ENCODE assay signal across 8 cellular contexts in genomic region chr14:104799657-104800599, GRCh38. TPM values are rescaled to one million over a fixed set of nuclear protein-coding genes. Genes with fewer than 3 reads are reported as not detected.
DNase-seq lines count a peak whose midpoint lies in the region; ATAC-seq and TF ChIP-seq lines count a peak whose summit lies in the region.

No MANE protein-coding gene starts in this region.

- H3K27ac Mint-ChIP-seq in activated naive CD8-positive, alpha-beta T cell treated with anti-CD3 and anti-CD28 coated beads, Interleukin-2, amount 10 ng/mL, durations not matched to agents 7 days and 5 days = peak overlapping the region; percentile 26

- peak overlapping the region; percentile 63 for H3K4me3 Mint-ChIP-seq in activated naive CD8-positive, alpha-beta T cell treated with anti-CD3 and anti-CD28 coated beads, Interleukin-2, amount 10 ng/mL, durations not matched to agents 7 days and 5 days

- H3K36me3 ChIP-seq in upper lobe of left lung = no peaks in the 10 kb centered on the region

- peaks cover 51 to 65% (median 58%) of the 10 kb centered on the region in 4 donors for H3K4me1 ChIP-seq in upper lobe of left lung

- peak in 1 of 4 donors; percentile 54 for TF ChIP-seq EP300 in upper lobe of left lung (IDR thresholded peaks at IDR 0.05)

- peak; percentile 40 to 59 (median 56) for TF ChIP-seq CTCF in upper lobe of left lung (IDR thresholded peaks at IDR 0.05)

- intact Hi-C loops in cardiac septum (cut with DNase I) (no loop called here), posterior vena cava (cut with DNase I) (no loop called here)

- 23 to 27% methylated on average over 18 to 32 of the region's 68 CpGs for WGBS in upper lobe of left lung, 2 donors

- H3K36me3 Mint-ChIP-seq in activated naive CD8-positive, alpha-beta T cell treated with anti-CD3 and anti-CD28 coated beads, Interleukin-2, amount 10 ng/mL, durations not matched to agents 7 days and 5 days = no peaks in the 10 kb centered on the region

- peak overlapping the region; percentile 87 to 98 (median 96) for H3K27ac ChIP-seq in upper lobe of left lung

- peaks cover 15% of the 10 kb centered on the region for H3K4me1 Mint-ChIP-seq in activated naive CD8-positive, alpha-beta T cell treated with anti-CD3 and anti-CD28 coated beads, Interleukin-2, amount 10 ng/mL, durations not matched to agents 7 days and 5 days

- ATAC-seq in HG03432 (IDR thresholded peaks at IDR 0.05; ENCODE audit: unreplicated experiment) (peak; percentile 49), upper lobe of left lung (ENCODE audit: low FRiP score in 2 of 2) (peak; percentile 82 to 90)
- peak; percentile 74 for ATAC-seq in activated naive CD8-positive, alpha-beta T cell treated with anti-CD3 and anti-CD28 coated beads, Interleukin-2, amount 10 ng/mL, durations not matched to agents 7 days and 5 days (ENCODE audit: low read depth)

- H3K4me3 ChIP-seq in upper lobe of left lung = peak overlapping the region; percentile 14 to 89 (median 76)

- no peaks in the 10 kb centered on the region for H3K9me3 Mint-ChIP-seq in activated naive CD8-positive, alpha-beta T cell treated with anti-CD3 and anti-CD28 coated beads, Interleukin-2, amount 10 ng/mL, durations not matched to agents 7 days and 5 days

- peaks cover 6% of the 10 kb centered on the region for H3K27me3 Mint-ChIP-seq in activated naive CD8-positive, alpha-beta T cell treated with anti-CD3 and anti-CD28 coated beads, Interleukin-2, amount 10 ng/mL, durations not matched to agents 7 days and 5 days

- POLR2A ChIA-PET in activated naive CD8-positive, alpha-beta T cell treated with anti-CD3 and anti-CD28 coated beads, Interleukin-2, amount 10 ng/mL, durations not matched to agents 7 days and 5 days (lab: Charles Lee) = interaction anchor here (0.6 to 1.7 kb wide), 9 partner anchors 13 to 501 kb away, joined by 3 to 7 read pairs (median 3); partner anchors contain the start of gene BRF1

- no peaks in the 10 kb centered on the region for H3K27me3 ChIP-seq in upper lobe of left lung

- DNase-seq in SIG-M5 treated with dmso at 0.1 percent for 504 hours (lab: John Stamatoyannopoulos, UW; ENCODE audit: unreplicated experiment) (peak; percentile 60), SIG-M5 (lab: John Stamatoyannopoulos, UW) (no peak), SKM-1 treated with dmso at 0.1 percent for 144 hours (lab: John Stamatoyannopoulos, UW; ENCODE audit: unreplicated experiment) (peak; percentile 6), cardiac septum (ENCODE audit: low spot score) (peak; percentile 91), posterior vena cava (ENCODE audit: low spot score) (peak; percentile 97), upper lobe of left lung (peak; percentile 89 to 98)
- DNase-seq in activated naive CD8-positive, alpha-beta T cell treated with anti-CD3 and anti-CD28 coated beads, Interleukin-2, amount 10 ng/mL, durations not matched to agents 7 days and 5 days = peak; percentile 88

- TF ChIP-seq POLR2A in upper lobe of left lung (IDR thresholded peaks at IDR 0.05) = peak in 1 of 4 donors; percentile 22

- H3K9me3 ChIP-seq in upper lobe of left lung = no peaks in the 10 kb centered on the region

RNA-seq across cellular contexts. Expression of gene ZBTB42, which starts 1.0 kb away (rescaled TPM):
- 1 to 10 TPM; 6.7 to 6.9 TPM for total RNA-seq in activated naive CD8-positive, alpha-beta T cell treated with anti-CD3 and anti-CD28 coated beads, Interleukin-2, amount 10 ng/mL, durations not matched to agents 7 days and 5 days
- total RNA-seq in cardiac septum (8.6 TPM), posterior vena cava (1 to 10 TPM; 3.3 to 3.8 TPM), upper lobe of left lung (10 to 100 TPM; 13.9 to 24.8 (median 20.9) TPM)

RNA-seq across cellular contexts. Expression of gene AKT1, which starts 4.4 kb away (rescaled TPM):
- total RNA-seq in activated naive CD8-positive, alpha-beta T cell treated with anti-CD3 and anti-CD28 coated beads, Interleukin-2, amount 10 ng/mL, durations not matched to agents 7 days and 5 days = 100 to 1,000 TPM; 178 to 181 TPM
- total RNA-seq in cardiac septum (172 TPM), posterior vena cava (100 to 1,000 TPM; 115 to 143 TPM), upper lobe of left lung (100 to 1,000 TPM; 122 to 283 (median 191) TPM)

RNA-seq across cellular contexts. Expression of gene SIVA1, which starts 47.0 kb away (rescaled TPM):
- 100 to 1,000 TPM; 110 to 126 TPM for total RNA-seq in activated naive CD8-positive, alpha-beta T cell treated with anti-CD3 and anti-CD28 coated beads, Interleukin-2, amount 10 ng/mL, durations not matched to agents 7 days and 5 days
- total RNA-seq in cardiac septum = 50.9 TPM
- 10 to 100 TPM; 58.3 to 66.1 TPM for total RNA-seq in posterior vena cava
- 100 to 1,000 TPM in 2 of 6 donors, 10 to 100 TPM in 4; 72.3 to 241 (median 91.0) TPM for total RNA-seq in upper lobe of left lung
